18 cellular contexts compared by ENCODE assay signal in genomic region chr16:84578538-84579126, GRCh38. TPM values are rescaled to one million over a fixed set of nuclear protein-coding genes. Genes with fewer than 3 reads are reported as not detected.
DNase-seq lines count a peak whose midpoint lies in the region; ATAC-seq, FAIRE-seq and TF ChIP-seq lines count a peak whose summit lies in the region.
"Had no signal": no experiment of that assay in that cellular context is flagged by ENCODE, and none has a peak within 500 bp of the region (broad histone marks: within the 10 kb centered on the region; RNA-seq: fewer than 3 reads in every experiment).

No MANE protein-coding gene starts in this region.

- H3K4me1 ChIP-seq in K562 (replicated peaks in 1 of 2; ENCODE audit: control insufficient read depth in 2 of 2, insufficient read depth in 2 of 2, low read length in 2 of 2) = peaks cover 3 to 7% of the 10 kb centered on the region in 2 experiments; a peak in 2 of 5 replicates
- no peaks in the 10 kb centered on the region for H3K4me1 ChIP-seq in mucosa of descending colon (ENCODE audit: low read depth)

- H3K4me2 ChIP-seq in K562 (ENCODE audit: insufficient read depth, low read length) = no peak overlapping the region
- H3K4me2 ChIP-seq: A549 had no signal

- TF ChIP-seq EP300 in K562 (IDR thresholded peaks at IDR 0.05; ENCODE audit: low read length) = no peak

- no peak for ATAC-seq in activated naive CD8-positive, alpha-beta T cell treated with anti-CD3 and anti-CD28 coated beads, Interleukin-2, amount 50 U/mL, for 24 hours
- ATAC-seq in GM18505 (IDR thresholded peaks at IDR 0.05; ENCODE audit: unreplicated experiment) = no peak
- ATAC-seq in K562 = no peak
- no peak for ATAC-seq in stimulated activated effector memory CD8-positive, alpha-beta T cell treated with anti-CD3 and anti-CD28 coated beads, Interleukin-12 subunit alpha, Interleukin-12 subunit beta, amount 100 ng/mL, for 72 hours
- ATAC-seq in mucosa of descending colon = no peak
- ATAC-seq: A549, Panc1 had no signal

- H3K27me3 Mint-ChIP-seq in activated naive CD8-positive, alpha-beta T cell = no peaks in the 10 kb centered on the region
- no peaks in the 10 kb centered on the region for H3K27me3 Mint-ChIP-seq in activated naive CD8-positive, alpha-beta T cell treated with anti-CD3 and anti-CD28 coated beads, Interleukin-2, amount 50 U/mL, for 24 hours

- TF ChIP-seq CTCF in K562 (IDR thresholded peaks at IDR 0.05 in 2 of 3, conservative IDR thresholded peaks at IDR 0.05 in 1 of 3; ENCODE audit: insufficient read depth in 2 of 3, low read depth in 1 of 3, low read length in 3 of 3) (no peak), mucosa of descending colon (IDR thresholded peaks at IDR 0.05) (no peak)

- CTCF ChIA-PET in K562 (lab: Yijun Ruan, JAX; ENCODE audit: low intra/inter-chr PET ratio) = no interaction called here

- no peak overlapping the region for H2AFZ ChIP-seq in K562 (ENCODE audit: low read depth, low read length)

- peak overlapping the region; percentile 1 for H3K27ac Mint-ChIP-seq in activated naive CD8-positive, alpha-beta T cell
- H3K27ac Mint-ChIP-seq in activated naive CD8-positive, alpha-beta T cell treated with anti-CD3 and anti-CD28 coated beads, Interleukin-2, amount 50 U/mL, for 24 hours = no peak overlapping the region
- peak overlapping the region; percentile 58 for H3K27ac Mint-ChIP-seq in stimulated activated effector memory CD8-positive, alpha-beta T cell treated with anti-CD3 and anti-CD28 coated beads, Interleukin-12 subunit alpha, Interleukin-12 subunit beta, amount 100 ng/mL, for 72 hours

- in situ Hi-C loops in K562 (cut with MboI) = no loop called here

- H3K4me3 ChIP-seq in K562 (no peak overlapping the region), MG63 (no peak overlapping the region), mucosa of descending colon (no peak overlapping the region)
- H3K4me3 ChIP-seq: A549 had no signal

- H3K4me3 Mint-ChIP-seq in activated naive CD8-positive, alpha-beta T cell = no peak overlapping the region
- H3K4me3 Mint-ChIP-seq in activated naive CD8-positive, alpha-beta T cell treated with anti-CD3 and anti-CD28 coated beads, Interleukin-2, amount 50 U/mL, for 24 hours = no peak overlapping the region
- no peak overlapping the region for H3K4me3 Mint-ChIP-seq in stimulated activated effector memory CD8-positive, alpha-beta T cell treated with anti-CD3 and anti-CD28 coated beads, Interleukin-12 subunit alpha, Interleukin-12 subunit beta, amount 100 ng/mL, for 72 hours

- peaks cover 57% of the 10 kb centered on the region for H3K4me1 Mint-ChIP-seq in activated naive CD8-positive, alpha-beta T cell (ENCODE audit: low read depth)
- peaks cover 40% of the 10 kb centered on the region for H3K4me1 Mint-ChIP-seq in activated naive CD8-positive, alpha-beta T cell treated with anti-CD3 and anti-CD28 coated beads, Interleukin-2, amount 50 U/mL, for 24 hours
- H3K4me1 Mint-ChIP-seq in stimulated activated effector memory CD8-positive, alpha-beta T cell treated with anti-CD3 and anti-CD28 coated beads, Interleukin-12 subunit alpha, Interleukin-12 subunit beta, amount 100 ng/mL, for 72 hours = peaks cover 26% of the 10 kb centered on the region

- intact Hi-C loops in K562 (cut with micrococcal nuclease) (no loop called here), mucosa of descending colon (cut with DNase I, micrococcal nuclease) (no loop called here)

- H3K9ac ChIP-seq in K562 (ENCODE audit: insufficient read depth in 1 of 2, low read depth in 2 of 2, low read length in 2 of 2) = no peak overlapping the region

- no peaks in the 10 kb centered on the region for H3K9me3 Mint-ChIP-seq in activated naive CD8-positive, alpha-beta T cell (ENCODE audit: low read depth)
- H3K9me3 Mint-ChIP-seq in activated naive CD8-positive, alpha-beta T cell treated with anti-CD3 and anti-CD28 coated beads, Interleukin-2, amount 50 U/mL, for 24 hours = no peaks in the 10 kb centered on the region
- no peaks in the 10 kb centered on the region for H3K9me3 Mint-ChIP-seq in stimulated activated effector memory CD8-positive, alpha-beta T cell treated with anti-CD3 and anti-CD28 coated beads, Interleukin-12 subunit alpha, Interleukin-12 subunit beta, amount 100 ng/mL, for 72 hours

- no peak for DNase-seq in activated naive CD8-positive, alpha-beta T cell treated with anti-CD3 and anti-CD28 coated beads, Interleukin-2, amount 50 U/mL, for 24 hours
- DNase-seq in K562 (ENCODE audit: extremely low read depth in 1 of 4, low spot score in 3 of 4) (no peak), MG63 (no peak), mucosa of descending colon (no peak), GM19239 (ENCODE audit: insufficient read length, low spot score) (no peak)
- no peak for DNase-seq in stimulated activated effector memory CD8-positive, alpha-beta T cell treated with anti-CD3 and anti-CD28 coated beads, Interleukin-12 subunit alpha, Interleukin-12 subunit beta, amount 100 ng/mL, for 72 hours (ENCODE audit: low spot score in 2 of 2)
- DNase-seq: DND-41, GDM1, MV-4-11, NCI-H1417 treated with DMSO at 0.1 percent for 48 hours, NCI-H2029 treated with DMSO at 0.1 percent for 48 hours, NCI-H510A treated with DMSO at 0.1 percent for 48 hours, Right ventricle myocardium superior had no signal

- H3K79me2 ChIP-seq in K562 (ENCODE audit: control insufficient read depth, insufficient read depth, low read length) = no peaks in the 10 kb centered on the region

- no peaks in the 10 kb centered on the region for H3K36me3 Mint-ChIP-seq in activated naive CD8-positive, alpha-beta T cell
- H3K36me3 Mint-ChIP-seq in activated naive CD8-positive, alpha-beta T cell treated with anti-CD3 and anti-CD28 coated beads, Interleukin-2, amount 50 U/mL, for 24 hours (ENCODE audit: low read depth) = peaks cover 42% of the 10 kb centered on the region
- peaks cover 30% of the 10 kb centered on the region for H3K36me3 Mint-ChIP-seq in stimulated activated effector memory CD8-positive, alpha-beta T cell treated with anti-CD3 and anti-CD28 coated beads, Interleukin-12 subunit alpha, Interleukin-12 subunit beta, amount 100 ng/mL, for 72 hours

- H3K9me3 ChIP-seq in K562 (replicated peaks; ENCODE audit: control insufficient read depth, insufficient read depth, low read depth, low read length) = no peaks in the 10 kb centered on the region
- no peaks in the 10 kb centered on the region for H3K9me3 ChIP-seq in MG63
- no peaks in the 10 kb centered on the region for H3K9me3 ChIP-seq in mucosa of descending colon
- H3K9me3 ChIP-seq: A549 had no signal

- TF ChIP-seq POLR2A in GM18505 (IDR thresholded peaks at IDR 0.05; ENCODE audit: borderline replicate concordance, extremely low read depth, insufficient read depth, insufficient read length) (peak; percentile 26), K562 (conservative IDR thresholded peaks at IDR 0.05) (no peak)

- no peak for TF ChIP-seq RAD21 in K562 (CRISPR knock-in tag; conservative IDR thresholded peaks at IDR 0.05 in 1 of 2, IDR thresholded peaks at IDR 0.05 in 1 of 2)

- H3K9me1 ChIP-seq in K562 (ENCODE audit: control insufficient read depth, insufficient read depth, low read length) = no peaks in the 10 kb centered on the region

- H3K36me3 ChIP-seq in K562 (ENCODE audit: control insufficient read depth, insufficient read depth, low read length) (no peaks in the 10 kb centered on the region; the same call in 2 of the 3 replicates), MG63 (peaks cover 5% of the 10 kb centered on the region), mucosa of descending colon (ENCODE audit: low read depth) (no peaks in the 10 kb centered on the region)

- no TSS peak for BruUV-seq in K562 (replicated peaks; lab: Mats Ljungman, UMichigan)

- FAIRE-seq in K562 (lab: Jason Lieb, UNC) (no peak), GM19239 (lab: Jason Lieb, UNC) (no peak)
- FAIRE-seq: A549, H54 had no signal

- H3K27ac ChIP-seq in K562 (ENCODE audit: extremely low read depth, low read depth, low read length) = no peak overlapping the region
- H3K27ac ChIP-seq: A549 had no signal

- no peaks in the 10 kb centered on the region; a peak in 1 of 5 replicates for H3K27me3 ChIP-seq in K562 (ENCODE audit: control insufficient read depth in 2 of 2, insufficient read depth in 2 of 2, low read length in 2 of 2)
- H3K27me3 ChIP-seq in MG63 = no peaks in the 10 kb centered on the region

- POLR2A ChIA-PET in K562 (lab: Yijun Ruan, JAX) = interaction anchor here (4.0 kb wide), 1 partner anchor 12 kb away, joined by 15 read pairs; no protein-coding TSS in a partner anchor

- H4K20me1 ChIP-seq in K562 (replicated peaks; ENCODE audit: control insufficient read depth, insufficient read depth, low read length) = peaks cover 3% of the 10 kb centered on the region; the same call in 1 of the 2 replicates

- 67% methylated on average over 6 of the region's 6 CpGs for WGBS in K562 (ENCODE audit: insufficient coverage, low coverage, missing lambda C conversion rate)

TF ChIP-seq in K562, 482 proteins besides CTCF, POLR2A, EP300 and RAD21 (continues in another document):
- TF ChIP-seq ZBTB1 (CRISPR knock-in tag; IDR thresholded peaks at IDR 0.05; ENCODE audit: borderline replicate concordance, low read depth) (no peak), TGIF2 (CRISPR knock-in tag; IDR thresholded peaks at IDR 0.05) (no peak), PPARD (CRISPR knock-in tag; IDR thresholded peaks at IDR 0.05) (no peak), SUPT5H (IDR thresholded peaks at IDR 0.05) (0 out of 2 replicates have a peak, but pooled peaks have one; percentile 20)

RNA-seq across cellular contexts. Expression of gene COTL1, which starts 39.2 kb away (rescaled TPM):
- 27.5 and 42.5 TPM in 2 replicates for total RNA-seq in K562 (2011; cell fraction: chromatin; rRNA removed; ENCODE audit: low replicate concordance)
- total RNA-seq in K562 (2011; cell fraction: nucleolus; rRNA removed) = 32.2 and 34.5 TPM in 2 replicates
- total RNA-seq in K562 (2011; cell fraction: nucleoplasm; rRNA removed) = 35.0 and 39.8 TPM in 2 replicates
- total RNA-seq in K562 (2014; rRNA removed) (117 and 145 TPM in 2 replicates), K562 (2014; rRNA removed; fragmentation: Illumina TruSeq; extraction: Trizol) (49.5 and 60.5 TPM in 2 replicates), K562 (2015; rRNA removed; fragmentation: Illumina TruSeq; extraction: Trizol) (71.8 and 72.5 TPM in 2 replicates), K562 (2021) (185 and 186 TPM in 2 replicates), mucosa of descending colon (100 to 1,000 TPM in 1 of 3 donors, 10 to 100 TPM in 2; 52.8 to 120 (median 56.8) TPM)
- polyA plus RNA-seq in K562 (2011; rRNA removed) (33.9 and 39.4 TPM in 2 replicates), K562 (2014; fragmentation: Illumina TruSeq; extraction: Trizol) (161 TPM in 2 replicates), K562 (2014; fragmentation: Nextera tagmentation; extraction: Ambion mirVana) (10 to 100 TPM; 27.7 to 33.4 TPM), K562 (2014; rRNA removed) (91.2 and 100 TPM in 2 replicates)
- polyA plus RNA-seq in K562 (2011; cell fraction: cytosol; rRNA removed) = 54.4 and 79.1 TPM in 2 replicates
- 33.5 and 46.0 TPM in 2 replicates for polyA plus RNA-seq in K562 (2011; cell fraction: nucleus; rRNA removed)
- 111 and 131 TPM in 2 replicates for polyA plus RNA-seq in K562 (2012)
- 21.2 and 25.2 TPM in 2 replicates for polyA minus RNA-seq in K562 (2011; rRNA and poly(A)+ RNA removed)
- 32.1 and 32.6 TPM in 2 replicates for polyA minus RNA-seq in K562 (2011; cell fraction: cytosol; rRNA and poly(A)+ RNA removed)
- 15.1 and 19.7 TPM in 2 replicates for polyA minus RNA-seq in K562 (2011; cell fraction: nucleus; rRNA and poly(A)+ RNA removed)
- total RNA-seq in MG63 (2014; rRNA removed; shearing (Covaris generic); ENCODE audit: low replicate concordance) = 172 and 175 TPM in 2 replicates
